Comparison of ENCODE assay signal across 18 cellular contexts in genomic region chr13:112972867-112973576, GRCh38. TPM values are rescaled to one million over a fixed set of nuclear protein-coding genes. Genes with fewer than 3 reads are reported as not detected.
DNase-seq lines count a peak whose midpoint lies in the region; ATAC-seq, FAIRE-seq and TF ChIP-seq lines count a peak whose summit lies in the region.
"Had no signal": no experiment of that assay in that cellular context is flagged by ENCODE, and none has a peak within 500 bp of the region (broad histone marks: within the 10 kb centered on the region; RNA-seq: fewer than 3 reads in every experiment).

No MANE protein-coding gene starts in this region.

- no peak overlapping the region for H2BK120ac ChIP-seq in neuronal stem cell (ENCODE audit: low read depth, low read length)

- no peak overlapping the region for H2BK15ac ChIP-seq in neuronal stem cell (ENCODE audit: low read length)

- H3K4me3 ChIP-seq in neuronal stem cell (ENCODE audit: low read length in 2 of 2) (no peak overlapping the region), HepG2 (replicated peaks in 1 of 3; ENCODE audit: insufficient read depth in 1 of 3, low read depth in 2 of 3, low read length in 3 of 3) (no peak overlapping the region)
- H3K4me3 ChIP-seq: BLaER1 treated with 17β-estradiol and CSF1 and Interleukin-3, amounts not matched to agents 10 nM and 100 nM; breast epithelium; psoas muscle had no signal

- TF ChIP-seq RAD21 in Ishikawa (IDR thresholded peaks at IDR 0.05; ENCODE audit: low read depth) (no peak), HepG2 (CRISPR knock-in tag; IDR thresholded peaks at IDR 0.05) (no peak)

- H2AFZ ChIP-seq in neuronal stem cell (ENCODE audit: low read length) = no peak overlapping the region
- H2AFZ ChIP-seq in HepG2 (ENCODE audit: low read length) = no peak overlapping the region

- peaks cover 2% of the 10 kb centered on the region; the same call in 1 of the 2 replicates for H4K20me1 ChIP-seq in HepG2 (ENCODE audit: insufficient read depth, low read length)

- TF ChIP-seq EP300 in Ishikawa (IDR thresholded peaks at IDR 0.05; ENCODE audit: borderline replicate concordance) = no peak
- no peak for TF ChIP-seq EP300 in HepG2 (IDR thresholded peaks at IDR 0.05; ENCODE audit: low read depth in 2 of 2, low read length in 2 of 2)
- no peak for TF ChIP-seq EP300 in HepG2 (CRISPR knock-in tag; IDR thresholded peaks at IDR 0.05; ENCODE audit: borderline replicate concordance)

- POLR2A ChIA-PET in HepG2 (lab: Yijun Ruan, JAX) = no interaction called here

- peaks cover 3 to 17% of the 10 kb centered on the region in 2 donors for H3K9me3 ChIP-seq in neuronal stem cell (replicated peaks in 1 of 2; ENCODE audit: control insufficient read depth in 2 of 2, insufficient read depth in 1 of 2, low read depth in 1 of 2, low read length in 2 of 2)
- H3K9me3 ChIP-seq in HepG2 (ENCODE audit: low read length) = no peaks in the 10 kb centered on the region
- H3K9me3 ChIP-seq: breast epithelium, psoas muscle had no signal

- peaks cover 7% of the 10 kb centered on the region for H3K79me1 ChIP-seq in neuronal stem cell (ENCODE audit: low read depth, low read length)

- CTCF ChIA-PET in HepG2 (lab: Yijun Ruan, JAX; ENCODE audit: low intra/inter-chr PET ratio, low total read pairs) = no interaction called here

- no peak overlapping the region for H2AK5ac ChIP-seq in neuronal stem cell (ENCODE audit: low read depth, low read length)

- H3K4me2 ChIP-seq in neuronal stem cell (ENCODE audit: insufficient read depth, low read length, poor library complexity, severe bottlenecking) = no peak overlapping the region
- no peak overlapping the region for H3K4me2 ChIP-seq in HepG2 (ENCODE audit: low read depth, low read length)
- H3K4me2 ChIP-seq: BLaER1 treated with 17β-estradiol and CSF1 and Interleukin-3, amounts not matched to agents 10 nM and 100 nM had no signal

- H3K4ac ChIP-seq in neuronal stem cell (ENCODE audit: low read length) = no peak overlapping the region

- no peak overlapping the region for H3K27ac ChIP-seq in neuronal stem cell (replicated peaks; ENCODE audit: low read length)
- no peak overlapping the region for H3K27ac ChIP-seq in HepG2 (ENCODE audit: extremely low read length, insufficient read depth, low read length)
- H3K27ac ChIP-seq: BLaER1 treated with 17β-estradiol and CSF1 and Interleukin-3, amounts not matched to agents 10 nM and 100 nM; breast epithelium; psoas muscle had no signal

- FAIRE-seq in D721Med (lab: Jason Lieb, UNC) = no peak
- FAIRE-seq in HepG2 (lab: Jason Lieb, UNC) = no peak
- FAIRE-seq: HTR-8/SVneo had no signal

- H4K91ac ChIP-seq in neuronal stem cell (ENCODE audit: low read depth, low read length, poor library complexity) = no peak overlapping the region

- no peak overlapping the region for H2BK12ac ChIP-seq in neuronal stem cell (ENCODE audit: low read length)

- peaks cover 9 to 11% of the 10 kb centered on the region in 2 donors for H3K4me1 ChIP-seq in neuronal stem cell (ENCODE audit: control insufficient read depth in 2 of 2, insufficient read depth in 1 of 2, low read depth in 1 of 2, low read length in 2 of 2)
- H3K4me1 ChIP-seq in HepG2 (ENCODE audit: insufficient read depth, low read length) = peaks cover 38% of the 10 kb centered on the region
- H3K4me1 ChIP-seq: breast epithelium had no signal

- peaks cover 0 to 10% (median 0%) of the 10 kb centered on the region in 3 experiments for H3K27me3 ChIP-seq in neuronal stem cell (ENCODE audit: control insufficient read depth in 3 of 3, insufficient read depth in 3 of 3, low read depth in 1 of 3, low read length in 3 of 3)
- no peaks in the 10 kb centered on the region for H3K27me3 ChIP-seq in HepG2 (ENCODE audit: control insufficient read depth in 1 of 2, insufficient read depth in 2 of 2, low read length in 2 of 2)
- H3K27me3 ChIP-seq: breast epithelium had no signal

- in situ Hi-C loops in HepG2 (cut with HindIII; ENCODE audit: extremely low pct_ligation_motif_present, low pct_unique_long_range_greater_than_20kb) = no loop called here

- H3K36me3 ChIP-seq in neuronal stem cell (replicated peaks in 1 of 2; ENCODE audit: control insufficient read depth in 2 of 2, insufficient read depth in 2 of 2, low read length in 2 of 2) (peaks cover 0 to 2% of the 10 kb centered on the region in 2 donors), HepG2 (replicated peaks in 1 of 2; ENCODE audit: control insufficient read depth in 1 of 2, insufficient read depth in 2 of 2, low read length in 2 of 2) (peaks cover 2 to 9% of the 10 kb centered on the region in 2 experiments; a peak in 2 of 5 replicates)
- H3K36me3 ChIP-seq: BLaER1 treated with 17β-estradiol and CSF1 and Interleukin-3, amounts not matched to agents 10 nM and 100 nM; breast epithelium had no signal

- BruUV-seq in HepG2 (replicated peaks; lab: Mats Ljungman, UMichigan) = no TSS peak

- TF ChIP-seq POLR2A in HepG2 (IDR thresholded peaks at IDR 0.05; ENCODE audit: insufficient read depth in 1 of 2, low read depth in 2 of 2, low read length in 2 of 2) = no peak

- no peak for ATAC-seq in HepG2
- ATAC-seq in GM18858 (IDR thresholded peaks at IDR 0.05; ENCODE audit: unreplicated experiment) = no peak
- ATAC-seq: activated CD8-positive, alpha-beta T cell treated with anti-CD3 and anti-CD28 coated beads, Interleukin-2, amount 10 ng/mL, durations not matched to agents 7 days and 5 days; naive thymus-derived CD8-positive, alpha-beta T cell; psoas muscle had no signal

- peaks cover 32% of the 10 kb centered on the region for H3K79me2 ChIP-seq in HepG2 (ENCODE audit: insufficient read depth, low read length)

- peak overlapping the region; percentile 45 for H3K18ac ChIP-seq in neuronal stem cell (ENCODE audit: low read length)

- intact Hi-C loops in HepG2 (cut with micrococcal nuclease; ENCODE audit: unreplicated experiment) = no loop called here

- H3K14ac ChIP-seq in neuronal stem cell (ENCODE audit: low read length) = no peak overlapping the region

- DNase-seq in NCI-H1092 (lab: John Stamatoyannopoulos, UW) = peak; percentile 19
- DNase-seq in NCI-H1092 treated with DMSO at 0.1 percent for 48 hours (lab: John Stamatoyannopoulos, UW) = no peak
- peak; percentile 37 for DNase-seq in RPMI8226
- no peak for DNase-seq in neuronal stem cell (ENCODE audit: low spot score)
- no peak for DNase-seq in D721Med (ENCODE audit: insufficient read length, low spot score)
- no peak for DNase-seq in HepG2 (ENCODE audit: low spot score)
- DNase-seq: activated B cell treated with CpG ODN at 0.5 μM for 24 hours; activated CD8-positive, alpha-beta T cell treated with anti-CD3 and anti-CD28 coated beads, Interleukin-2, amount 10 ng/mL, durations not matched to agents 7 days and 5 days; HFFc6; NCI-H226; stimulated activated naive CD4-positive, alpha-beta T cell had no signal

- no peak overlapping the region for H3K9ac ChIP-seq in neuronal stem cell (ENCODE audit: low read depth, low read length, poor library complexity)
- no peak overlapping the region for H3K9ac ChIP-seq in HepG2 (ENCODE audit: insufficient read depth, low read depth, low read length)
- H3K9ac ChIP-seq: BLaER1 treated with 17β-estradiol and CSF1 and Interleukin-3, amounts not matched to agents 10 nM and 100 nM had no signal

- no CpG with 5 or more reads among the region's 19 CpGs for WGBS in neuronal stem cell (ENCODE audit: extremely low coverage in 2 of 2, insufficient read length in 2 of 2, insufficient replicate concordance in 1 of 2), 2 donors
- WGBS in HepG2 (ENCODE audit: low lambda C conversion rate) = 91% methylated on average over 19 of the region's 19 CpGs

- H4K8ac ChIP-seq in neuronal stem cell (ENCODE audit: low read depth, low read length) = no peak overlapping the region

- no peak overlapping the region for H2BK5ac ChIP-seq in neuronal stem cell (ENCODE audit: low read length)

- H3K23ac ChIP-seq in neuronal stem cell (ENCODE audit: low read depth, low read length, poor library complexity) = no peak overlapping the region

- TF ChIP-seq CTCF in D721Med (IDR thresholded peaks at IDR 0.05; ENCODE audit: insufficient read depth, missing control alignments) = no peak
- no peak for TF ChIP-seq CTCF in HepG2 (CRISPR knock-in tag; IDR thresholded peaks at IDR 0.05)

TF ChIP-seq in Ishikawa, 13 proteins besides CTCF, POLR2A, EP300 and RAD21 (continues in another document):
- TF ChIP-seq CEBPB (IDR thresholded peaks at IDR 0.05) = no peak

TF ChIP-seq in HepG2, 621 proteins besides CTCF, POLR2A, EP300 and RAD21 (continues in another document):
- TF ChIP-seq MXI1 (IDR thresholded peaks at IDR 0.05; ENCODE audit: borderline replicate concordance, low read depth, low read length) = no peak
- TF ChIP-seq HMG20B (CRISPR knock-in tag; conservative IDR thresholded peaks at IDR 0.05) = no peak
- no peak for TF ChIP-seq MTA1 (CRISPR knock-in tag; IDR thresholded peaks at IDR 0.05; ENCODE audit: borderline replicate concordance)
- no peak for TF ChIP-seq HNF4G (IDR thresholded peaks at IDR 0.05; ENCODE audit: borderline replicate concordance, low read depth, low read length)
- TF ChIP-seq HNF4G (CRISPR knock-in tag; IDR thresholded peaks at IDR 0.05; ENCODE audit: borderline replicate concordance, low read depth) = no peak
- TF ChIP-seq ISX (CRISPR knock-in tag; conservative IDR thresholded peaks at IDR 0.05) = no peak

RNA-seq across cellular contexts. Expression of gene MCF2L, which starts 4.0 kb away (rescaled TPM):
- polyA plus RNA-seq in neuronal stem cell (2013, experiment 1 of 2) = 20.8 TPM
- 20.3 TPM for polyA plus RNA-seq in neuronal stem cell (2013, experiment 2 of 2)
- 13.7 and 19.4 TPM in 2 replicates for total RNA-seq in HepG2 (2016; rRNA removed; fragmentation: Illumina TruSeq; extraction: Trizol)
- 2.3 and 3.4 TPM in 2 replicates for total RNA-seq in HepG2 (2016; cell fraction: cytosol; rRNA removed; fragmentation: Illumina TruSeq; extraction: Trizol; ENCODE audit: low read depth)
- 10.9 and 20.3 TPM in 2 replicates for total RNA-seq in HepG2 (2016; cell fraction: insoluble cytoplasmic fraction; rRNA removed; fragmentation: Illumina TruSeq; extraction: Trizol)
- total RNA-seq in HepG2 (2016; cell fraction: membrane; rRNA removed; fragmentation: Illumina TruSeq; extraction: Trizol) = 5.5 and 5.6 TPM in 2 replicates
- 24.6 and 25.3 TPM in 2 replicates for total RNA-seq in HepG2 (2016; cell fraction: nucleus; rRNA removed; fragmentation: Illumina TruSeq; extraction: Trizol)
- 28.4 and 33.6 TPM in 2 replicates for polyA plus RNA-seq in HepG2 (2011; rRNA removed)
- 13.6 and 15.2 TPM in 2 replicates for polyA plus RNA-seq in HepG2 (2011; cell fraction: cytosol; rRNA removed)
- 196 and 262 TPM in 2 replicates for polyA plus RNA-seq in HepG2 (2011; cell fraction: nucleus; rRNA removed)
- 26.3 and 28.9 TPM in 2 replicates for polyA plus RNA-seq in HepG2 (2012)
- 1.1 and 1.3 TPM in 2 replicates for polyA plus RNA-seq in HepG2 (2016; cell fraction: cytosol; fragmentation: Illumina TruSeq; extraction: Trizol; ENCODE audit: low read depth)
- 10.3 and 10.5 TPM in 2 replicates for polyA plus RNA-seq in HepG2 (2016; cell fraction: insoluble cytoplasmic fraction; fragmentation: Illumina TruSeq; extraction: Trizol; ENCODE audit: low read depth)
- 1.6 and 2.4 TPM in 2 replicates for polyA plus RNA-seq in HepG2 (2016; cell fraction: membrane; fragmentation: Illumina TruSeq; extraction: Trizol; ENCODE audit: low read depth)
- 57.7 and 66.1 TPM in 2 replicates for polyA plus RNA-seq in HepG2 (2016; cell fraction: nucleus; fragmentation: Illumina TruSeq; extraction: Trizol; ENCODE audit: insufficient read depth, low read depth)
- 39.0 and 75.0 TPM in 2 replicates for polyA minus RNA-seq in HepG2 (2011; rRNA and poly(A)+ RNA removed; ENCODE audit: low replicate concordance)
- 16.7 and 21.1 TPM in 2 replicates for polyA minus RNA-seq in HepG2 (2011; cell fraction: cytosol; rRNA and poly(A)+ RNA removed)
- 89.5 and 90.6 TPM in 2 replicates for polyA minus RNA-seq in HepG2 (2011; cell fraction: nucleus; rRNA and poly(A)+ RNA removed)
- total RNA-seq: HFFc6 had no signal

Comparison
In these comparisons a context has a peak if more than half of its experiments do, and no peak if none do; other contexts are left out.
1. DNase-seq: peak in NCI-H1092 (single experiment) and RPMI8226 (single experiment); none in NCI-H1092 treated with DMSO at 0.1 percent for 48 hours (single experiment), neuronal stem cell (single experiment), D721Med (single experiment) and HepG2 (single experiment).